ENCODE assay signal across 1 cellular context in the genomic region with DNA sequence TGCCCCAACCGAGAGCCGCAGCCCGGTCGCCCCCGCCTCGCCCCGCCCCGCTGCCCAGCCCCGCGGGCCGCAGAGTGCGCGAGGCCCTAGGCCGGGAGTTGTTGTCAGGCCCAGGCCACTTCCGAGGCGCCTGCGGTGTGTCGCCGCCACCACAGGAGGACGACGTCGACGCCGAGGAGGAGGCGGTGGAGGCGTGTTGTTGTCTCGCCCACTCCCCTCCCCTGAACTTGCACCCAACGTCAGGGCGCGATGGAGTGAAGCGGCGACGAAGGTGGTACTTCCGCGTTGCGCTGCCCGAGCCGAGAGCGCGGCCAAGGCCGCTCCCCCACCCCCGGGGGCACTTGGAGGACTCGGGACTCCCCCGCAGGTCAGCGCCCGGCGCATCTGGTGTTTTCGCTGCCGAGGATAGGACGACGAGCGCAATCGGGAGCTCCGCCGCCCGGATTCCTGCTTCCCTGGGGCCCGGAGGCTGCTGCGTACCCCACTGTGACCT.
TF ChIP-seq lines count a peak whose summit lies in the region.

TSS of gene CDK13 (plus strand) at position 277 of the 493 bp plus-strand sequence. CDS start 386 bp downstream, outside the sequence.

TF ChIP-seq in GM12878, 131 proteins besides CTCF, POLR2A, EP300 and RAD21 (continued from another document and continues in another):
- TF ChIP-seq, protein P1, sequence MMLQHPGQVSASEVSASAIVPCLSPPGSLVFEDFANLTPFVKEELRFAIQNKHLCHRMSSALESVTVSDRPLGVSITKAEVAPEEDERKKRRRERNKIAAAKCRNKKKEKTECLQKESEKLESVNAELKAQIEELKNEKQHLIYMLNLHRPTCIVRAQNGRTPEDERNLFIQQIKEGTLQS (IDR thresholded peaks at IDR 0.05; ENCODE audit: borderline replicate concordance, extremely low read depth, low read depth, low read length), result no peak
- no peak for TF ChIP-seq JUNB (IDR thresholded peaks at IDR 0.05)
- TF ChIP-seq SREBF1 (IDR thresholded peaks at IDR 0.05; ENCODE audit: low read length), result no peak
- TF ChIP-seq HDAC6 (IDR thresholded peaks at IDR 0.05; ENCODE audit: unreplicated experiment), result no peak
- TF ChIP-seq, protein P2, sequence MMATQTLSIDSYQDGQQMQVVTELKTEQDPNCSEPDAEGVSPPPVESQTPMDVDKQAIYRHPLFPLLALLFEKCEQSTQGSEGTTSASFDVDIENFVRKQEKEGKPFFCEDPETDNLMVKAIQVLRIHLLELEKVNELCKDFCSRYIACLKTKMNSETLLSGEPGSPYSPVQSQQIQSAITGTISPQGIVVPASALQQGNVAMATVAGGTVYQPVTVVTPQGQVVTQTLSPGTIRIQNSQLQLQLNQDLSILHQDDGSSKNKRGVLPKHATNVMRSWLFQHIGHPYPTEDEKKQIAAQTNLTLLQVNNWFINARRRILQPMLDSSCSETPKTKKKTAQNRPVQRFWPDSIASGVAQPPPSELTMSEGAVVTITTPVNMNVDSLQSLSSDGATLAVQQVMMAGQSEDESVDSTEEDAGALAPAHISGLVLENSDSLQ (IDR thresholded peaks at IDR 0.05), result peak; percentile 5; the same call in 1 of the 2 replicates
- peak; percentile 37 for TF ChIP-seq REST (IDR thresholded peaks at IDR 0.05; ENCODE audit: low read depth, low read length)
- no peak for TF ChIP-seq ZZZ3 (IDR thresholded peaks at IDR 0.05; ENCODE audit: control insufficient read depth, insufficient read length, low read depth)
- no peak for TF ChIP-seq CHD4 (IDR thresholded peaks at IDR 0.05)
- no peak for TF ChIP-seq PML (IDR thresholded peaks at IDR 0.05; ENCODE audit: low read length)
- no peak for TF ChIP-seq SIX5 (IDR thresholded peaks at IDR 0.05; ENCODE audit: low read depth, low read length, severe bottlenecking)
- no peak for TF ChIP-seq HDAC2 (IDR thresholded peaks at IDR 0.05)
- TF ChIP-seq IKZF2 (IDR thresholded peaks at IDR 0.05), result peak in 1 of 2 experiments; percentile 74; a peak in 2 of 4 replicates
- no peak for TF ChIP-seq ZNF217 (IDR thresholded peaks at IDR 0.05)
- TF ChIP-seq, protein P3, sequence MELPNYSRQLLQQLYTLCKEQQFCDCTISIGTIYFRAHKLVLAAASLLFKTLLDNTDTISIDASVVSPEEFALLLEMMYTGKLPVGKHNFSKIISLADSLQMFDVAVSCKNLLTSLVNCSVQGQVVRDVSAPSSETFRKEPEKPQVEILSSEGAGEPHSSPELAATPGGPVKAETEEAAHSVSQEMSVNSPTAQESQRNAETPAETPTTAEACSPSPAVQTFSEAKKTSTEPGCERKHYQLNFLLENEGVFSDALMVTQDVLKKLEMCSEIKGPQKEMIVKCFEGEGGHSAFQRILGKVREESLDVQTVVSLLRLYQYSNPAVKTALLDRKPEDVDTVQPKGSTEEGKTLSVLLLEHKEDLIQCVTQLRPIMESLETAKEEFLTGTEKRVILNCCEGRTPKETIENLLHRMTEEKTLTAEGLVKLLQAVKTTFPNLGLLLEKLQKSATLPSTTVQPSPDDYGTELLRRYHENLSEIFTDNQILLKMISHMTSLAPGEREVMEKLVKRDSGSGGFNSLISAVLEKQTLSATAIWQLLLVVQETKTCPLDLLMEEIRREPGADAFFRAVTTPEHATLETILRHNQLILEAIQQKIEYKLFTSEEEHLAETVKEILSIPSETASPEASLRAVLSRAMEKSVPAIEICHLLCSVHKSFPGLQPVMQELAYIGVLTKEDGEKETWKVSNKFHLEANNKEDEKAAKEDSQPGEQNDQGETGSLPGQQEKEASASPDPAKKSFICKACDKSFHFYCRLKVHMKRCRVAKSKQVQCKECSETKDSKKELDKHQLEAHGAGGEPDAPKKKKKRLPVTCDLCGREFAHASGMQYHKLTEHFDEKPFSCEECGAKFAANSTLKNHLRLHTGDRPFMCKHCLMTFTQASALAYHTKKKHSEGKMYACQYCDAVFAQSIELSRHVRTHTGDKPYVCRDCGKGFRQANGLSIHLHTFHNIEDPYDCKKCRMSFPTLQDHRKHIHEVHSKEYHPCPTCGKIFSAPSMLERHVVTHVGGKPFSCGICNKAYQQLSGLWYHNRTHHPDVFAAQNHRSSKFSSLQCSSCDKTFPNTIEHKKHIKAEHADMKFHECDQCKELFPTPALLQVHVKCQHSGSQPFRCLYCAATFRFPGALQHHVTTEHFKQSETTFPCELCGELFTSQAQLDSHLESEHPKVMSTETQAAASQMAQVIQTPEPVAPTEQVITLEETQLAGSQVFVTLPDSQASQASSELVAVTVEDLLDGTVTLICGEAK (IDR thresholded peaks at IDR 0.05; ENCODE audit: borderline replicate concordance), result no peak
- TF ChIP-seq HCFC1 (IDR thresholded peaks at IDR 0.05; ENCODE audit: low read length), result no peak
- peak; percentile 82 for TF ChIP-seq RUNX3 (IDR thresholded peaks at IDR 0.05; ENCODE audit: low read length)
- peak; percentile 94 for TF ChIP-seq BACH1 (IDR thresholded peaks at IDR 0.05; ENCODE audit: borderline replicate concordance)
- TF ChIP-seq TBL1XR1 (IDR thresholded peaks at IDR 0.05; ENCODE audit: low read depth, low read length), result peak; percentile 76
- TF ChIP-seq ATF2 (IDR thresholded peaks at IDR 0.05; ENCODE audit: low read length), result no peak
- TF ChIP-seq RELA (IDR thresholded peaks at IDR 0.05; ENCODE audit: borderline replicate concordance, partially characterized antibody), result no peak
- no peak for TF ChIP-seq CHD1 (IDR thresholded peaks at IDR 0.05; ENCODE audit: low read depth, low read length)
- TF ChIP-seq IRF4 (IDR thresholded peaks at IDR 0.05; ENCODE audit: low read depth, low read length), result no peak; the same call in 1 of the 2 replicates
- TF ChIP-seq ZNF207 (IDR thresholded peaks at IDR 0.05; ENCODE audit: borderline replicate concordance), result no peak
- no peak for TF ChIP-seq BMI1 (IDR thresholded peaks at IDR 0.05; ENCODE audit: borderline replicate concordance)
- TF ChIP-seq MYC (IDR thresholded peaks at IDR 0.05; ENCODE audit: insufficient read depth, insufficient read length, insufficient replicate concordance, low read length, severe bottlenecking), result no peak
- TF ChIP-seq STAT1 (conservative IDR thresholded peaks at IDR 0.05), result no peak
- TF ChIP-seq WRNIP1 (IDR thresholded peaks at IDR 0.05; ENCODE audit: borderline replicate concordance, low read depth, low read length), result no peak
- TF ChIP-seq CBX5 (IDR thresholded peaks at IDR 0.05; ENCODE audit: low read depth), result peak; percentile 72; the same call in 1 of the 2 replicates
- TF ChIP-seq RCOR1 (conservative IDR thresholded peaks at IDR 0.05; ENCODE audit: low read depth, low read length), result no peak
- no peak for TF ChIP-seq ZNF274 (IDR thresholded peaks at IDR 0.05; ENCODE audit: insufficient read depth, insufficient read length)
- peak; percentile 15; the same call in 1 of the 2 replicates for TF ChIP-seq BRCA1 (IDR thresholded peaks at IDR 0.05; ENCODE audit: low read depth, low read length)
- TF ChIP-seq, protein P4, sequence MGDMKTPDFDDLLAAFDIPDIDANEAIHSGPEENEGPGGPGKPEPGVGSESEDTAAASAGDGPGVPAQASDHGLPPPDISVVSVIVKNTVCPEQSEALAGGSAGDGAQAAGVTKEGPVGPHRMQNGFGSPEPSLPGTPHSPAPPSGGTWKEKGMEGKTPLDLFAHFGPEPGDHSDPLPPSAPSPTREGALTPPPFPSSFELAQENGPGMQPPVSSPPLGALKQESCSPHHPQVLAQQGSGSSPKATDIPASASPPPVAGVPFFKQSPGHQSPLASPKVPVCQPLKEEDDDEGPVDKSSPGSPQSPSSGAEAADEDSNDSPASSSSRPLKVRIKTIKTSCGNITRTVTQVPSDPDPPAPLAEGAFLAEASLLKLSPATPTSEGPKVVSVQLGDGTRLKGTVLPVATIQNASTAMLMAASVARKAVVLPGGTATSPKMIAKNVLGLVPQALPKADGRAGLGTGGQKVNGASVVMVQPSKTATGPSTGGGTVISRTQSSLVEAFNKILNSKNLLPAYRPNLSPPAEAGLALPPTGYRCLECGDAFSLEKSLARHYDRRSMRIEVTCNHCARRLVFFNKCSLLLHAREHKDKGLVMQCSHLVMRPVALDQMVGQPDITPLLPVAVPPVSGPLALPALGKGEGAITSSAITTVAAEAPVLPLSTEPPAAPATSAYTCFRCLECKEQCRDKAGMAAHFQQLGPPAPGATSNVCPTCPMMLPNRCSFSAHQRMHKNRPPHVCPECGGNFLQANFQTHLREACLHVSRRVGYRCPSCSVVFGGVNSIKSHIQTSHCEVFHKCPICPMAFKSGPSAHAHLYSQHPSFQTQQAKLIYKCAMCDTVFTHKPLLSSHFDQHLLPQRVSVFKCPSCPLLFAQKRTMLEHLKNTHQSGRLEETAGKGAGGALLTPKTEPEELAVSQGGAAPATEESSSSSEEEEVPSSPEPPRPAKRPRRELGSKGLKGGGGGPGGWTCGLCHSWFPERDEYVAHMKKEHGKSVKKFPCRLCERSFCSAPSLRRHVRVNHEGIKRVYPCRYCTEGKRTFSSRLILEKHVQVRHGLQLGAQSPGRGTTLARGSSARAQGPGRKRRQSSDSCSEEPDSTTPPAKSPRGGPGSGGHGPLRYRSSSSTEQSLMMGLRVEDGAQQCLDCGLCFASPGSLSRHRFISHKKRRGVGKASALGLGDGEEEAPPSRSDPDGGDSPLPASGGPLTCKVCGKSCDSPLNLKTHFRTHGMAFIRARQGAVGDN (IDR thresholded peaks at IDR 0.05), result peak; percentile 83
- TF ChIP-seq TCF12 (IDR thresholded peaks at IDR 0.05; ENCODE audit: low read depth, low read length), result no peak
- TF ChIP-seq, protein P5, sequence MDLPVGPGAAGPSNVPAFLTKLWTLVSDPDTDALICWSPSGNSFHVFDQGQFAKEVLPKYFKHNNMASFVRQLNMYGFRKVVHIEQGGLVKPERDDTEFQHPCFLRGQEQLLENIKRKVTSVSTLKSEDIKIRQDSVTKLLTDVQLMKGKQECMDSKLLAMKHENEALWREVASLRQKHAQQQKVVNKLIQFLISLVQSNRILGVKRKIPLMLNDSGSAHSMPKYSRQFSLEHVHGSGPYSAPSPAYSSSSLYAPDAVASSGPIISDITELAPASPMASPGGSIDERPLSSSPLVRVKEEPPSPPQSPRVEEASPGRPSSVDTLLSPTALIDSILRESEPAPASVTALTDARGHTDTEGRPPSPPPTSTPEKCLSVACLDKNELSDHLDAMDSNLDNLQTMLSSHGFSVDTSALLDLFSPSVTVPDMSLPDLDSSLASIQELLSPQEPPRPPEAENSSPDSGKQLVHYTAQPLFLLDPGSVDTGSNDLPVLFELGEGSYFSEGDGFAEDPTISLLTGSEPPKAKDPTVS (IDR thresholded peaks at IDR 0.05; ENCODE audit: low read depth, low read length), result no peak
- TF ChIP-seq MTA3 (IDR thresholded peaks at IDR 0.05; ENCODE audit: borderline replicate concordance, low read length), result no peak; the same call in 1 of the 2 replicates
- peak; percentile 80 for TF ChIP-seq E4F1 (IDR thresholded peaks at IDR 0.05; ENCODE audit: borderline replicate concordance, partially characterized antibody)
- TF ChIP-seq CHD2 (IDR thresholded peaks at IDR 0.05; ENCODE audit: borderline replicate concordance, low read depth, low read length), result peak; percentile 61; the same call in 1 of the 2 replicates
